22 cellular contexts compared by ENCODE assay signal in the genomic region with DNA sequence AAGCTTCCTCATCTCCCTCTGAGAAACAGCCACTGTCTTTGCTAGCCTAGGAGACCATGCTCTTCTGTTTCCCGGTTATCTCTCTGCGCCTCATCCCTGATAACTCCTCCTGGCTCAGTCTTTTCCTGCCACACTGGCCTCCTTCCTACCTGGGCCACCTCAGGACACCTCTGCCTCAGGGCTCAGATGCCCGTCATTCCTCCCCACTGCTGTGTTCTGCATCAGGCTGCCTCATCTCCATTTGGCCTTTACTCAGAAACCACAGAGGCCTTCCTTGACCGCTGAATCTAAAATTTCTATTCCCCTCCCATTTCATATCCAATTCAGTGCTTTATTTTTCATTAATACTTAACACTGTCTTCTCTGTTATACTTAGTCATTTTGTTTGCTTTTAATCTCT.
A peak's percentile ranks its signal among the peaks of the same experiment; 100 is the strongest.
DNase-seq lines count a peak whose midpoint lies in the region; ATAC-seq and TF ChIP-seq lines count a peak whose summit lies in the region.
"Had no signal": no experiment of that assay in that cellular context is flagged by ENCODE, and none has a peak within 500 bp of the region (broad histone marks: within the 10 kb centered on the region; RNA-seq: fewer than 3 reads in every experiment).

No MANE protein-coding gene starts in this region.

- in situ Hi-C loops in GM23248 (cut with MboI), result no loop called here

- WGBS in GM23248 (ENCODE audit: low coverage in 1 of 2, low lambda C conversion rate in 2 of 2, missing lambda C conversion rate in 2 of 2), 2 experiments, result 89 to 90% methylated on average over 4 of the region's 4 CpGs
- WGBS in SK-N-SH (ENCODE audit: low lambda C conversion rate), result 77% methylated on average over 4 of the region's 4 CpGs

- H3K9me3 ChIP-seq in GM23248 (ENCODE audit: low read depth) (no peaks in the 10 kb centered on the region), SK-N-SH (no peaks in the 10 kb centered on the region)
- H3K9me3 ChIP-seq: ascending aorta, psoas muscle, SJSA1 had no signal

- DNase-seq in GM23248 (peak; percentile 23), SK-N-SH (no peak), epithelial cell of esophagus (ENCODE audit: low read depth) (peak; percentile 20), sciatic nerve (ENCODE audit: low spot score) (no peak), NCI-H524 (lab: John Stamatoyannopoulos, UW) (no peak), SHP77 (lab: John Stamatoyannopoulos, UW) (no peak), middle frontal gyrus (ENCODE audit: extremely low spot score, low spot score) (no peak)
- DNase-seq: activated CD8-positive, alpha-beta T cell treated with anti-CD3 and anti-CD28 coated beads for 36 hours; activated naive CD4-positive, alpha-beta T cell treated with anti-CD3 and anti-CD28 coated beads, Interleukin-2, amount 10 ng/mL, durations not matched to agents 7 days and 5 days; DMS79; effector memory CD4-positive, alpha-beta T cell; left colon; midbrain; NCI-H2171 treated with DMSO at 0.1 percent for 48 hours; NCI-H774; psoas muscle; small intestine; stimulated activated CD4-positive, alpha-beta T cell treated with anti-CD3 and anti-CD28 coated beads, Interleukin-4, amount 100 ng/mL, for 4 hours; T-helper 2 cell; WERI-Rb-1 had no signal

- TF ChIP-seq CTCF in SK-N-SH (IDR thresholded peaks at IDR 0.05) (no peak), epithelial cell of esophagus (IDR thresholded peaks at IDR 0.05; ENCODE audit: insufficient read depth, low read depth, low read length, missing control alignments) (no peak)

- no peak for TF ChIP-seq RAD21 in SK-N-SH (IDR thresholded peaks at IDR 0.05; ENCODE audit: low read length)

- H3K27ac ChIP-seq in GM23248 (peak overlapping the region; percentile 55), SK-N-SH (ENCODE audit: low read depth in 2 of 2, low read length in 1 of 2) (peak overlapping the region in 1 of 2 experiments; percentile 70; a peak in 2 of 4 replicates)
- H3K27ac ChIP-seq: ascending aorta, psoas muscle, SJSA1, WERI-Rb-1 had no signal

- H3K9ac ChIP-seq in GM23248 (no peak overlapping the region), SK-N-SH (no peak overlapping the region)

- H3K4me1 ChIP-seq in GM23248 (ENCODE audit: insufficient read depth) (peaks cover 34% of the 10 kb centered on the region), SK-N-SH (ENCODE audit: control insufficient read depth in 1 of 2, insufficient read depth in 2 of 2, low read depth in 1 of 2, low read length in 1 of 2) (peaks cover 14 to 39% of the 10 kb centered on the region in 2 experiments; a peak in 3 of 4 replicates)
- H3K4me1 ChIP-seq: ascending aorta, psoas muscle had no signal

- H4K20me1 ChIP-seq in GM23248 (ENCODE audit: insufficient read depth) (no peaks in the 10 kb centered on the region), SK-N-SH (ENCODE audit: insufficient read depth) (no peaks in the 10 kb centered on the region)

- POLR2A ChIA-PET in SK-N-SH (lab: Yijun Ruan, JAX), result no interaction called here

- H3K36me3 ChIP-seq in GM23248 (ENCODE audit: low read depth) (peaks cover 40% of the 10 kb centered on the region), SK-N-SH (replicated peaks in 1 of 2; ENCODE audit: control insufficient read depth in 1 of 2, insufficient read depth in 2 of 2, low read length in 1 of 2) (peaks cover 8 to 25% of the 10 kb centered on the region in 2 experiments)

- no peak for TF ChIP-seq EP300 in SK-N-SH (IDR thresholded peaks at IDR 0.05; ENCODE audit: borderline replicate concordance in 1 of 2, low read depth in 1 of 2, low read length in 1 of 2)

- H3K4me3 ChIP-seq in GM23248, result no peak overlapping the region
- no peak overlapping the region for H3K4me3 ChIP-seq in SK-N-SH (ENCODE audit: low read depth in 2 of 2, low read length in 1 of 2)
- no peak overlapping the region for H3K4me3 ChIP-seq in epithelial cell of esophagus (ENCODE audit: low read length)
- H3K4me3 ChIP-seq: ascending aorta, psoas muscle, SJSA1 had no signal

- peak; percentile 60 for ATAC-seq in sciatic nerve
- ATAC-seq: activated CD8-positive, alpha-beta T cell treated with anti-CD3 and anti-CD28 coated beads for 36 hours; left colon; psoas muscle had no signal

- H3K4me2 ChIP-seq in GM23248 (ENCODE audit: unreplicated experiment) (no peak overlapping the region), SK-N-SH (peak overlapping the region; percentile 46; the same call in 1 of the 2 replicates)

- intact Hi-C loops in sciatic nerve (cut with DNase I), result no loop called here

- H3K27me3 ChIP-seq in GM23248 (replicated peaks; ENCODE audit: insufficient read depth), result no peaks in the 10 kb centered on the region
- no peaks in the 10 kb centered on the region for H3K27me3 ChIP-seq in SK-N-SH (ENCODE audit: insufficient read depth)
- H3K27me3 ChIP-seq: ascending aorta, SJSA1 had no signal

- no peak overlapping the region for H2AFZ ChIP-seq in GM23248
- no peak overlapping the region for H2AFZ ChIP-seq in SK-N-SH (ENCODE audit: low read depth)

- no peaks in the 10 kb centered on the region for H3K9me2 ChIP-seq in GM23248 (ENCODE audit: insufficient read depth)
- no peaks in the 10 kb centered on the region for H3K9me2 ChIP-seq in SK-N-SH

- CTCF ChIA-PET in SK-N-SH (lab: Yijun Ruan, JAX), result no interaction called here

- H3K79me2 ChIP-seq in GM23248 (ENCODE audit: insufficient read depth), result peaks cover 60% of the 10 kb centered on the region
- H3K79me2 ChIP-seq in SK-N-SH (ENCODE audit: insufficient read depth), result peaks cover 26% of the 10 kb centered on the region

- H3F3A ChIP-seq in GM23248 (ENCODE audit: insufficient read depth) (peaks cover 35% of the 10 kb centered on the region; the same call in 1 of the 2 replicates), SK-N-SH (replicated peaks; ENCODE audit: insufficient read depth) (peaks cover 26% of the 10 kb centered on the region)

TF ChIP-seq in SK-N-SH, 30 proteins besides CTCF, POLR2A, EP300 and RAD21:
- TF ChIP-seq SIN3A (IDR thresholded peaks at IDR 0.05; ENCODE audit: borderline replicate concordance, low read depth, low read length) (no peak), RXRA (IDR thresholded peaks at IDR 0.05; ENCODE audit: borderline replicate concordance, low read depth) (no peak)

Comparison
In these comparisons a context has a peak if more than half of its experiments do, and no peak if none do; other contexts are left out.
1. DNase-seq: peak in GM23248 (single experiment) and epithelial cell of esophagus (single experiment); none in SK-N-SH (single experiment), sciatic nerve (single experiment), NCI-H524 (0 of 2), SHP77 (0 of 2) and middle frontal gyrus (single experiment).